8 cellular contexts compared by ENCODE assay signal in the genomic region with DNA sequence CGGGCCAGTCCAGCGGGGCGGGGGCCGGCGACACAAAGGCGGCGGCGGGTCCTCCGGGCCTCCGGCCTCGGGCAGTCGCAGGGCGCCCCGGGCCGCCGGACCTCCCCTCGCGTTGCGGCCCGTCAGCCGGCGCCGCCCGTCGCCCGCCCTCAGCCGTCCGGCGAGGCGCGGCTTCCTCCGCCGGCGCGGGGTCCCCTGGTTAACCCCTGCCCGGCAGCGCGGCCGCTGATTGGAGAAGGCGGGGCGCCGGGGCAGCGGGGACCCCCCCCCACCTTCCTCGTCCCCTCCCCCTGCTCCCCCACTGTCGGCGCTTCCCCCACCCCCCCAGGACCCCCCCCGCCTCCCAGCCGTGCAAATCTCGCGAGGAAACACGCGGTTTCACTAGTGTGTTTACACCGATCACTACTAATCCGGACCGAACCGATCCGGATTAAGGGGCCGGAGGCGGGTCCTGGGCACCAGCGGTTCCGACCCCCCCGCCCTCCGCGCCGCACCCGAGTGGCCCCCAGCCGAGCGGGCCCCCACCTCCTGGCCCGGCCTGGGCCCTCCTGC. TPM values are rescaled to one million over a fixed set of nuclear protein-coding genes. Genes with fewer than 3 reads are reported as not detected.
DNase-seq lines count a peak whose midpoint lies in the region; ATAC-seq and TF ChIP-seq lines count a peak whose summit lies in the region.
"Not testable (repeated sequence)": the region's sequence is repeated elsewhere in the genome, so short reads cannot be mapped to it uniquely, and the experiment has no call there.

A gene (plus strand): TSS at position 402 of the 552 bp plus-strand sequence. CDS start 2,301 bp downstream, outside the sequence.

- peaks cover 44% of the 10 kb centered on the region for H3K36me3 Mint-ChIP-seq in CD4-positive, alpha-beta T cell (ENCODE audit: low read depth)

- H3K27ac Mint-ChIP-seq in CD4-positive, alpha-beta T cell = peak within 1 kb of the TSS; percentile 97

- CTCF ChIA-PET in CD4-positive, alpha-beta T cell (lab: Charles Lee) = not testable (repeated sequence)

- not testable (repeated sequence) for H3K4me1 ChIP-seq in effector memory CD4-positive, alpha-beta T cell (ENCODE audit: control insufficient read depth, insufficient read depth, low read length, poor library complexity, severe bottlenecking)

- H3K27me3 Mint-ChIP-seq in CD4-positive, alpha-beta T cell = not testable (repeated sequence)

- not testable (repeated sequence) for TF ChIP-seq CTCF in CD4-positive, alpha-beta T cell (IDR thresholded peaks at IDR 0.05)

- H3K27me3 ChIP-seq in CD4-positive, alpha-beta T cell (ENCODE audit: control insufficient read depth, insufficient read depth, low read length); effector memory CD4-positive, alpha-beta T cell (replicated peaks; ENCODE audit: control insufficient read depth, insufficient read depth, low read length, poor library complexity, severe bottlenecking): not testable (repeated sequence)

- not testable (repeated sequence) for H3K36me3 ChIP-seq in effector memory CD4-positive, alpha-beta T cell (ENCODE audit: control insufficient read depth, insufficient read depth, low read length)

- H3K4me1 Mint-ChIP-seq in CD4-positive, alpha-beta T cell (ENCODE audit: low read depth) = peaks cover 42% of the 10 kb centered on the region

- ATAC-seq in CD4-positive, alpha-beta T cell (ENCODE audit: poor library complexity) = peak; percentile 62
- peak; percentile 50 for ATAC-seq in GM19467 (IDR thresholded peaks at IDR 0.05; ENCODE audit: unreplicated experiment)

- POLR2A ChIA-PET in CD4-positive, alpha-beta T cell (lab: Charles Lee) = not testable (repeated sequence)

- DNase-seq in CD4-positive, alpha-beta T cell = peak; percentile 53 to 81 (median 76)
- DNase-seq in HK-2 (ENCODE audit: unreplicated experiment) (peak; percentile 82), NOMO-1 treated with DMSO at 0.1 percent for 48 hours (lab: John Stamatoyannopoulos, UW; ENCODE audit: unreplicated experiment) (peak; percentile 74), lung microvascular endothelial cell (ENCODE audit: low read depth in 2 of 2) (peak; percentile 85 to 89)
- peak; percentile 33 to 68 (median 50) for DNase-seq in activated CD8-positive, alpha-beta memory T cell treated with anti-CD3 and anti-CD28 coated beads for 48 hours (ENCODE audit: low read depth in 2 of 3, low spot score in 2 of 3)
- peak; percentile 65 to 70 (median 70) for DNase-seq in effector memory CD4-positive, alpha-beta T cell
- DNase-seq in stimulated activated CD4-positive, alpha-beta T cell treated with anti-CD3 and anti-CD28 coated beads, TNF-alpha, amount 100 ng/mL, for 1 hour (ENCODE audit: low read depth in 3 of 3, low spot score in 1 of 3) = peak; percentile 60 to 71 (median 67)

- peak within 1 kb of the TSS; percentile 94 for H3K4me3 Mint-ChIP-seq in CD4-positive, alpha-beta T cell

- peak within 1 kb of the TSS; percentile 62 for H3K4me3 ChIP-seq in effector memory CD4-positive, alpha-beta T cell (ENCODE audit: insufficient read depth, low read depth, low read length, poor library complexity, severe bottlenecking)

- intact Hi-C loops in CD4-positive, alpha-beta T cell (cut with DNase I, micrococcal nuclease) = loop anchor here in 1 of 2 experiments (2.0 to 5.0 kb wide), 2 partner anchors 56 to 489 kb away; a partner anchor contains a TSS

- not testable (repeated sequence) for H3K9me3 ChIP-seq in CD4-positive, alpha-beta T cell (ENCODE audit: control insufficient read depth, low read length); effector memory CD4-positive, alpha-beta T cell (ENCODE audit: control insufficient read depth, low read length)

- H3K9me3 Mint-ChIP-seq in CD4-positive, alpha-beta T cell = not testable (repeated sequence)

- peak within 1 kb of the TSS; percentile 56 for H3K27ac ChIP-seq in CD4-positive, alpha-beta T cell (ENCODE audit: low read depth, low read length)
- H3K27ac ChIP-seq in effector memory CD4-positive, alpha-beta T cell (ENCODE audit: insufficient read depth, low read length, poor library complexity, severe bottlenecking) = peak within 1 kb of the TSS; percentile 84

RNA-seq across cellular contexts. Expression of the gene that starts here (rescaled TPM):
- 10 to 100 TPM; 85.3 to 86.5 TPM for total RNA-seq in CD4-positive, alpha-beta T cell
- total RNA-seq in lung microvascular endothelial cell = 29.4 and 51.0 TPM in 2 replicates

Comparison
In these comparisons a context has a peak if more than half of its experiments do, and no peak if none do; other contexts are left out.
1. Peak in every context shown above with its lines: DNase-seq, ATAC-seq, H3K4me3 ChIP-seq and H3K27ac ChIP-seq.